ENCODE assay signal across 18 cellular contexts in the genomic region with DNA sequence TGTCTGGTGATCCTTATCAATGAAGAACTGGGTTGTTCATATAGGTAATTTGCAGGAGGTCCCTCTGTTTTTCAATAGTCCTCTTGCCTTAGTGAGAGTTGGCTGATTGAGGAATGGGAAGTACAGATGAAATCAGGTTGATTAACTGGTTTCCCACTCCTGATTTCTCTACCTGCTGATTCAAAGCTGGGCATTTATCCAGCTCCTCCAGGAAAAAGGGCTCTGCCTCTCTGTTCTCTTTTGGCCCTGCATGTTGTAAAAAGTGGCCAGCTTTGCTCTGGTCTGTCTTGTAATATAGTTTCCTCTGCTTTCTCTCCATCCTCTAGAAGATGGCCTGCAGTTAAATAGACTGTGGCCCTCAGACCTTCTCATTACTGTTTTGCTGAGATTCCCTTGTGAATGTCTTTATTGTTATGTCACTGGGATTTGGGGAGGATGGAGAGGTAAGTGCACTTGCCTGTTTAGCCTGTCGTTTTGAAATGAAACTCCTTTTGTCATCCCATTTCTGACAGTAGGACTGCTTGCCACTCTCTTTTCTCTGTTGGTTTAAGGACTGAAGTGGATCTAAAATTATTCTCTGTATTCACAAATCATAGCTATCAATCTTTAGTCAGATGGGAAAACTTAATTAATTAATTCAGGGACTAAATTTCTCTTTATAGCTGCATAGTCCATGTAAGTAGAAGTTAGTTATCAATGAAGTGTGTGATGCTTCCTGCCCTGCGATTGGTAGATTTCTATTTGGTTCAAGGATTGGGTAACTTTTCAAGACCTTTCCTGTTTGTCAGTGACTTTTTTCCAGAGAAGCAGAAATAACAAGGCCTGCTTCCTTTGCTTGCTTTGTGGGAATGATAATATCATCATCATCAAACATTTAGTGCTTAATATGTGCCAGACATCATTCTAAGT. TPM values are rescaled to one million over a fixed set of nuclear protein-coding genes. Genes with fewer than 3 reads are reported as not detected.
DNase-seq lines count a peak whose midpoint lies in the region; ATAC-seq, FAIRE-seq and TF ChIP-seq lines count a peak whose summit lies in the region.
"Had no signal": no experiment of that assay in that cellular context is flagged by ENCODE, and none has a peak within 500 bp of the region (broad histone marks: within the 10 kb centered on the region; RNA-seq: fewer than 3 reads in every experiment).

No MANE protein-coding gene starts in this region.

- no peaks in the 10 kb centered on the region for H3K36me3 ChIP-seq in keratinocyte (ENCODE audit: control insufficient read depth in 2 of 2, extremely low read depth in 1 of 2, insufficient read depth in 2 of 2, low read length in 2 of 2)
- H3K36me3 ChIP-seq: uterus had no signal

- no peaks in the 10 kb centered on the region for H4K20me1 ChIP-seq in keratinocyte (ENCODE audit: control insufficient read depth, extremely low read depth, insufficient read depth, low read length)

- no peaks in the 10 kb centered on the region for H3K9me3 Mint-ChIP-seq in activated T-cell treated with anti-CD3 and anti-CD28 coated beads, Interleukin-2, amount 50 U/mL, for 72 hours
- H3K9me3 Mint-ChIP-seq in stimulated activated memory B cell treated with anti-CD40 and anti-IgM and Interleukin-4, amounts not matched to agents 10 μg/mL and 1 μg/mL and 100 μg/mL, for 72 hours, result no peaks in the 10 kb centered on the region
- no peaks in the 10 kb centered on the region for H3K9me3 Mint-ChIP-seq in stimulated activated effector memory CD8-positive, alpha-beta T cell treated with anti-CD3 and anti-CD28 coated beads, Interleukin-12 subunit alpha, Interleukin-12 subunit beta, amount 100 ng/mL, for 72 hours
- H3K9me3 Mint-ChIP-seq: activated naive CD4-positive, alpha-beta T cell treated with anti-CD3 and anti-CD28 coated beads, Interleukin-2, amount 50 U/mL, for 72 hours; CD8-positive, alpha-beta T cell; stimulated activated naive CD8-positive, alpha-beta T cell treated with anti-CD3 and anti-CD28 coated beads, Interleukin-15, amount 100 ng/mL, for 72 hours had no signal

- dilution Hi-C loops in keratinocyte (cut with MboI; ENCODE audit: extremely low pct_ligation_motif_present, low sequenced_read_pairs), result no loop called here

- no peak for DNase-seq in activated T-cell treated with anti-CD3 and anti-CD28 coated beads, Interleukin-2, amount 50 U/mL, for 72 hours
- DNase-seq in activated T-cell treated with anti-CD3 and anti-CD28 coated beads, Interleukin-2, amount 50 U/mL, for 1 hour, result no peak
- DNase-seq in T-helper 17 cell (no peak), keratinocyte (ENCODE audit: low read depth, low spot score) (no peak), cortex of kidney (lab: John Stamatoyannopoulos, UW) (no peak), AG08396 (ENCODE audit: low spot score) (no peak)
- DNase-seq in stimulated activated effector memory CD8-positive, alpha-beta T cell treated with anti-CD3 and anti-CD28 coated beads, Interleukin-12 subunit alpha, Interleukin-12 subunit beta, amount 100 ng/mL, for 72 hours (ENCODE audit: low spot score in 2 of 2), result no peak
- DNase-seq: activated CD4-positive, alpha-beta T cell treated with anti-CD3 and anti-CD28 coated beads, Interleukin-2, amount 10 ng/mL, durations not matched to agents 7 days and 5 days; activated T-cell treated with anti-CD3 and anti-CD28 coated beads for 4 hours; CD8-positive, alpha-beta T cell; effector memory CD4-positive, alpha-beta T cell; NCI-H446; stimulated activated naive CD8-positive, alpha-beta T cell treated with anti-CD3 and anti-CD28 coated beads, Interleukin-15, amount 100 ng/mL, for 72 hours; uterus had no signal

- H3K4me1 Mint-ChIP-seq in activated T-cell treated with anti-CD3 and anti-CD28 coated beads, Interleukin-2, amount 50 U/mL, for 72 hours (ENCODE audit: low read depth), result peaks cover 19% of the 10 kb centered on the region
- H3K4me1 Mint-ChIP-seq in T-helper 17 cell, result peaks cover 29% of the 10 kb centered on the region
- H3K4me1 Mint-ChIP-seq in stimulated activated memory B cell treated with anti-CD40 and anti-IgM and Interleukin-4, amounts not matched to agents 10 μg/mL and 1 μg/mL and 100 μg/mL, for 72 hours, result peaks cover 35% of the 10 kb centered on the region
- peaks cover 9% of the 10 kb centered on the region for H3K4me1 Mint-ChIP-seq in stimulated activated effector memory CD8-positive, alpha-beta T cell treated with anti-CD3 and anti-CD28 coated beads, Interleukin-12 subunit alpha, Interleukin-12 subunit beta, amount 100 ng/mL, for 72 hours

- no peak overlapping the region for H3K4me3 Mint-ChIP-seq in activated T-cell treated with anti-CD3 and anti-CD28 coated beads, Interleukin-2, amount 50 U/mL, for 72 hours
- no peak overlapping the region for H3K4me3 Mint-ChIP-seq in T-helper 17 cell
- H3K4me3 Mint-ChIP-seq in stimulated activated memory B cell treated with anti-CD40 and anti-IgM and Interleukin-4, amounts not matched to agents 10 μg/mL and 1 μg/mL and 100 μg/mL, for 72 hours, result no peak overlapping the region
- H3K4me3 Mint-ChIP-seq in stimulated activated effector memory CD8-positive, alpha-beta T cell treated with anti-CD3 and anti-CD28 coated beads, Interleukin-12 subunit alpha, Interleukin-12 subunit beta, amount 100 ng/mL, for 72 hours, result no peak overlapping the region
- H3K4me3 Mint-ChIP-seq: activated CD4-positive, alpha-beta T cell treated with anti-CD3 and anti-CD28 coated beads, Interleukin-2, amount 10 ng/mL, durations not matched to agents 7 days and 5 days; CD8-positive, alpha-beta T cell; stimulated activated naive CD8-positive, alpha-beta T cell treated with anti-CD3 and anti-CD28 coated beads, Interleukin-15, amount 100 ng/mL, for 72 hours had no signal

- no peak overlapping the region for H3K27ac ChIP-seq in keratinocyte (ENCODE audit: control insufficient read depth, insufficient read depth, low read length)
- H3K27ac ChIP-seq: KMS-11, SJSA1 had no signal

- peak overlapping the region; percentile 38 for H3K27ac Mint-ChIP-seq in activated T-cell treated with anti-CD3 and anti-CD28 coated beads, Interleukin-2, amount 50 U/mL, for 72 hours
- H3K27ac Mint-ChIP-seq in T-helper 17 cell, result peak overlapping the region; percentile 57
- peak overlapping the region; percentile 37 for H3K27ac Mint-ChIP-seq in stimulated activated memory B cell treated with anti-CD40 and anti-IgM and Interleukin-4, amounts not matched to agents 10 μg/mL and 1 μg/mL and 100 μg/mL, for 72 hours
- no peak overlapping the region for H3K27ac Mint-ChIP-seq in stimulated activated effector memory CD8-positive, alpha-beta T cell treated with anti-CD3 and anti-CD28 coated beads, Interleukin-12 subunit alpha, Interleukin-12 subunit beta, amount 100 ng/mL, for 72 hours
- H3K27ac Mint-ChIP-seq: activated CD4-positive, alpha-beta T cell treated with anti-CD3 and anti-CD28 coated beads, Interleukin-2, amount 10 ng/mL, durations not matched to agents 7 days and 5 days; activated naive CD4-positive, alpha-beta T cell treated with anti-CD3 and anti-CD28 coated beads, Interleukin-2, amount 50 U/mL, for 72 hours; CD8-positive, alpha-beta T cell had no signal

- H3K9me3 ChIP-seq in T-helper 17 cell (ENCODE audit: control insufficient read depth, low read length, poor library complexity, severe bottlenecking), result no peaks in the 10 kb centered on the region
- no peaks in the 10 kb centered on the region for H3K9me3 ChIP-seq in keratinocyte (ENCODE audit: control insufficient read depth, low read depth, low read length)
- H3K9me3 ChIP-seq: uterus had no signal

- H3K9me1 ChIP-seq in keratinocyte (ENCODE audit: control insufficient read depth, extremely low read depth, insufficient read depth, low read length), result no peaks in the 10 kb centered on the region

- peaks cover 0 to 2% of the 10 kb centered on the region in 2 donors for H3K36me3 Mint-ChIP-seq in activated T-cell treated with anti-CD3 and anti-CD28 coated beads, Interleukin-2, amount 50 U/mL, for 72 hours (ENCODE audit: insufficient read depth in 2 of 2)
- H3K36me3 Mint-ChIP-seq in T-helper 17 cell (ENCODE audit: low read depth), result no peaks in the 10 kb centered on the region
- peaks cover 12% of the 10 kb centered on the region for H3K36me3 Mint-ChIP-seq in stimulated activated memory B cell treated with anti-CD40 and anti-IgM and Interleukin-4, amounts not matched to agents 10 μg/mL and 1 μg/mL and 100 μg/mL, for 72 hours
- peaks cover 13% of the 10 kb centered on the region for H3K36me3 Mint-ChIP-seq in stimulated activated effector memory CD8-positive, alpha-beta T cell treated with anti-CD3 and anti-CD28 coated beads, Interleukin-12 subunit alpha, Interleukin-12 subunit beta, amount 100 ng/mL, for 72 hours

- peak overlapping the region; percentile 54 for H3K4me2 ChIP-seq in keratinocyte (ENCODE audit: control insufficient read depth, extremely low read depth, insufficient read depth, low read depth, low read length)
- H3K4me2 ChIP-seq: KMS-11 had no signal

- H3K27me3 ChIP-seq in keratinocyte (ENCODE audit: control insufficient read depth, extremely low read depth, insufficient read depth, low read length), result no peaks in the 10 kb centered on the region
- H3K27me3 ChIP-seq: SJSA1, uterus had no signal

- peak; percentile 83 for FAIRE-seq in keratinocyte (lab: Jason Lieb, UNC)

- H3K4me1 ChIP-seq in keratinocyte (ENCODE audit: control insufficient read depth, extremely low read depth, insufficient read depth, low read length), result peaks cover 14% of the 10 kb centered on the region
- H3K4me1 ChIP-seq: SJSA1, uterus had no signal

- no peak overlapping the region for H3K9ac ChIP-seq in keratinocyte (ENCODE audit: control insufficient read depth, extremely low read depth, insufficient read depth, low read length)
- H3K9ac ChIP-seq: KMS-11 had no signal

- no peak for ATAC-seq in activated T-cell treated with anti-CD3 and anti-CD28 coated beads, Interleukin-2, amount 50 U/mL, for 72 hours (replicated peaks in 1 of 2)
- no peak for ATAC-seq in T-helper 17 cell
- ATAC-seq in stimulated activated memory B cell treated with anti-CD40 and anti-IgM and Interleukin-4, amounts not matched to agents 10 μg/mL and 1 μg/mL and 100 μg/mL, for 72 hours, result no peak
- ATAC-seq in stimulated activated effector memory CD8-positive, alpha-beta T cell treated with anti-CD3 and anti-CD28 coated beads, Interleukin-12 subunit alpha, Interleukin-12 subunit beta, amount 100 ng/mL, for 72 hours, result no peak
- ATAC-seq: activated naive CD4-positive, alpha-beta T cell treated with anti-CD3 and anti-CD28 coated beads, Interleukin-2, amount 50 U/mL, for 72 hours; CD8-positive, alpha-beta T cell; stimulated activated naive CD8-positive, alpha-beta T cell treated with anti-CD3 and anti-CD28 coated beads, Interleukin-15, amount 100 ng/mL, for 72 hours had no signal

- no peaks in the 10 kb centered on the region for H3K27me3 Mint-ChIP-seq in activated T-cell treated with anti-CD3 and anti-CD28 coated beads, Interleukin-2, amount 50 U/mL, for 72 hours (ENCODE audit: low read depth)
- no peaks in the 10 kb centered on the region for H3K27me3 Mint-ChIP-seq in T-helper 17 cell
- H3K27me3 Mint-ChIP-seq in stimulated activated memory B cell treated with anti-CD40 and anti-IgM and Interleukin-4, amounts not matched to agents 10 μg/mL and 1 μg/mL and 100 μg/mL, for 72 hours, result no peaks in the 10 kb centered on the region
- H3K27me3 Mint-ChIP-seq: activated CD4-positive, alpha-beta T cell treated with anti-CD3 and anti-CD28 coated beads, Interleukin-2, amount 10 ng/mL, durations not matched to agents 7 days and 5 days; stimulated activated naive CD8-positive, alpha-beta T cell treated with anti-CD3 and anti-CD28 coated beads, Interleukin-15, amount 100 ng/mL, for 72 hours had no signal

- H3K79me2 ChIP-seq in keratinocyte (ENCODE audit: control insufficient read depth, insufficient read depth, low read length), result peaks cover 5% of the 10 kb centered on the region

- no peak overlapping the region for H2AFZ ChIP-seq in keratinocyte (ENCODE audit: control insufficient read depth, low read length)

- TF ChIP-seq CTCF in keratinocyte (optimal IDR thresholded peaks at IDR 0.05 in 1 of 3, IDR thresholded peaks at IDR 0.05 in 1 of 3, conservative IDR thresholded peaks at IDR 0.05 in 1 of 3; ENCODE audit: extremely low read depth in 1 of 3, insufficient read depth in 2 of 3, low read length in 3 of 3), result no peak

- H3K4me3 ChIP-seq in keratinocyte (ENCODE audit: control insufficient read depth in 2 of 3, extremely low read depth in 1 of 3, insufficient read depth in 2 of 3, low read depth in 1 of 3, low read length in 3 of 3), result no peak overlapping the region
- H3K4me3 ChIP-seq: SJSA1, uterus had no signal

RNA-seq across cellular contexts. Expression of a gene that starts 28.5 kb away (rescaled TPM):
- 10 to 100 TPM; 13.2 to 17.9 TPM for total RNA-seq in activated T-cell treated with anti-CD3 and anti-CD28 coated beads, Interleukin-2, amount 50 U/mL, for 72 hours
- 10 to 100 TPM; 34.4 to 43.6 TPM for total RNA-seq in T-helper 17 cell
- 4.9 to 5.7 TPM (median 5.1 TPM) in 3 replicates for polyA plus RNA-seq in keratinocyte
- 7.6 TPM for polyA plus RNA-seq in keratinocyte (2011; ENCODE audit: low read depth)
- polyA plus RNA-seq in keratinocyte (2011; cell fraction: cytosol; rRNA removed), result 3.5 and 4.5 TPM in 2 replicates
- 12.5 and 12.8 TPM in 2 replicates for polyA plus RNA-seq in keratinocyte (2011; cell fraction: nucleus; rRNA removed)
- 5.4 and 9.7 TPM in 2 replicates for polyA plus RNA-seq in keratinocyte (2012; ENCODE audit: low replicate concordance)
- polyA minus RNA-seq in keratinocyte, result 7.6 to 8.4 TPM (median 8.1 TPM) in 3 replicates
- polyA minus RNA-seq in keratinocyte (2011; cell fraction: cytosol; rRNA and poly(A)+ RNA removed), result 5.4 TPM
- 11.6 and 15.8 TPM in 2 replicates for polyA minus RNA-seq in keratinocyte (2011; cell fraction: nucleus; rRNA and poly(A)+ RNA removed)
